Comparison of ENCODE assay signal across 10 cellular contexts in the genomic region with DNA sequence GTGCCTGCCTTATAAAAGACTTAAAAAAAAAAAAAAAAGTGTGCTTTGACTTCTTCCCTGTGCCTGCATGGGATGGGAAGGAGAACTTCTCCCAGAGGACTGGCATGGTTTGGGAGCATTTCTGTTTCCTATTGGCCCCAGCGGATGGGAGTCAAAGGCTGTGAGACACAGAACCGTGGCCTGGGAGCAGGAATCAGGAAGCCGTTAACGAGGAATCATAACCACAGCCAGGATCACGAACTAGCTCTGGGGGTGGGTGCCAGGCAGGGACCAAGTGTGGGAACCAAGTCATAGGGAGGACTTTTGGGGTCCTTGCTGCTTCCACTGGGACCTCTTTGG. TPM values are rescaled to one million over a fixed set of nuclear protein-coding genes. Genes with fewer than 3 reads are reported as not detected.
DNase-seq lines count a peak whose midpoint lies in the region; ATAC-seq and TF ChIP-seq lines count a peak whose summit lies in the region.
"Had no signal": no experiment of that assay in that cellular context is flagged by ENCODE, and none has a peak within 500 bp of the region (broad histone marks: within the 10 kb centered on the region; RNA-seq: fewer than 3 reads in every experiment).

No MANE protein-coding gene starts in this region.

- H3K27me3 Mint-ChIP-seq in nephron progenitor cell (ENCODE audit: low read depth, poor library complexity): no peaks in the 10 kb centered on the region
- H3K27me3 Mint-ChIP-seq: activated naive CD8-positive, alpha-beta T cell had no signal

- H3K36me3 Mint-ChIP-seq in nephron progenitor cell (ENCODE audit: low read depth): peaks cover 19% of the 10 kb centered on the region
- H3K36me3 Mint-ChIP-seq: activated naive CD8-positive, alpha-beta T cell had no signal

- H3K9ac ChIP-seq in fibroblast of lung (ENCODE audit: insufficient read depth, low read length): peak overlapping the region; percentile 0
- H3K9ac ChIP-seq: KMS-11 had no signal

- no peaks in the 10 kb centered on the region for H3K9me3 ChIP-seq in Peyer's patch
- no peaks in the 10 kb centered on the region for H3K9me3 ChIP-seq in fibroblast of lung (ENCODE audit: control insufficient read depth, insufficient read depth, low read depth, low read length)

- peaks cover 56% of the 10 kb centered on the region for H3K4me1 Mint-ChIP-seq in nephron progenitor cell

- H3K27ac ChIP-seq in Peyer's patch (peak overlapping the region; percentile 63 to 81 (median 71)), fibroblast of lung (ENCODE audit: insufficient read depth, low read length) (peak overlapping the region; percentile 39)
- H3K27ac ChIP-seq: KMS-11 had no signal

- no peak for TF ChIP-seq CTCF in AG09309 (IDR thresholded peaks at IDR 0.05; ENCODE audit: control insufficient read depth, insufficient read depth, low read depth, low read length, missing control alignments)
- no peak for TF ChIP-seq CTCF in Peyer's patch (IDR thresholded peaks at IDR 0.05)
- TF ChIP-seq CTCF in fibroblast of lung (conservative IDR thresholded peaks at IDR 0.05 in 1 of 2, IDR thresholded peaks at IDR 0.05 in 1 of 2; ENCODE audit: low read depth in 1 of 2, low read length in 2 of 2): no peak
- TF ChIP-seq CTCF in nephron progenitor cell (IDR thresholded peaks at IDR 0.05): no peak

- TF ChIP-seq POLR2A in Peyer's patch (IDR thresholded peaks at IDR 0.05): no peak

- DNase-seq in AG09309 (ENCODE audit: low read depth) (no peak), Peyer's patch (no peak), fibroblast of lung (ENCODE audit: low read depth in 2 of 2) (peak in 1 of 2 donors; percentile 55), nephron progenitor cell (no peak), NCI-H146 (lab: John Stamatoyannopoulos, UW) (no peak), activated gamma-delta T cell treated with Interleukin-2 at 50 U/mL for 16 hours (no peak)
- DNase-seq in activated T-cell treated with anti-CD3 and anti-CD28 coated beads, Interleukin-2, amount 50 U/mL, for 48 hours: no peak

- no peak for ATAC-seq in HG03045 (IDR thresholded peaks at IDR 0.05; ENCODE audit: unreplicated experiment)

- peaks cover 0 to 25% (median 8%) of the 10 kb centered on the region in 4 donors for H3K4me1 ChIP-seq in Peyer's patch
- H3K4me1 ChIP-seq in fibroblast of lung (ENCODE audit: control insufficient read depth, extremely low read depth, insufficient read depth, low read length): peaks cover 18% of the 10 kb centered on the region

- H3K27ac Mint-ChIP-seq in nephron progenitor cell: peak overlapping the region; percentile 95

- no peaks in the 10 kb centered on the region for H3K79me2 ChIP-seq in fibroblast of lung (ENCODE audit: control insufficient read depth, insufficient read depth, low read length)

- H3K36me3 ChIP-seq in Peyer's patch (no peaks in the 10 kb centered on the region), fibroblast of lung (ENCODE audit: control insufficient read depth, insufficient read depth, low read length) (no peaks in the 10 kb centered on the region)

- peak overlapping the region; percentile 80 for H3K4me3 Mint-ChIP-seq in nephron progenitor cell

- peak overlapping the region; percentile 0 for H2AFZ ChIP-seq in fibroblast of lung (ENCODE audit: low read length)

- H3K27me3 ChIP-seq in Peyer's patch: no peaks in the 10 kb centered on the region
- no peaks in the 10 kb centered on the region for H3K27me3 ChIP-seq in fibroblast of lung (ENCODE audit: control insufficient read depth, insufficient read depth, low read length)

- H3K9me3 Mint-ChIP-seq in nephron progenitor cell: peaks cover 15% of the 10 kb centered on the region

- no peaks in the 10 kb centered on the region for H4K20me1 ChIP-seq in fibroblast of lung (ENCODE audit: control insufficient read depth, extremely low read depth, insufficient read depth, low read length)

- peak overlapping the region; percentile 75 for H3K4me2 ChIP-seq in fibroblast of lung (ENCODE audit: extremely low read depth, insufficient read depth, low read length)
- H3K4me2 ChIP-seq: KMS-11 had no signal

- H3K4me3 ChIP-seq in AG09309 (ENCODE audit: control insufficient read depth, low read depth, low read length) (peak overlapping the region; percentile 30), Peyer's patch (peak overlapping the region in 2 of 4 donors; percentile 14 to 29), fibroblast of lung (replicated peaks in 1 of 4; ENCODE audit: control extremely low read depth in 1 of 4, insufficient read depth in 1 of 4, low read depth in 3 of 4, low read length in 4 of 4) (peak overlapping the region; percentile 3 to 65 (median 32))

RNA-seq across cellular contexts. Expression of a gene that starts 0.5 kb away (rescaled TPM):
- total RNA-seq in Peyer's patch (1 to 10 TPM; 3.9 to 9.4 (median 5.9) TPM), fibroblast of lung (3.5 and 4.6 TPM in 2 replicates)
- 3.0 and 7.4 TPM in 2 replicates for polyA plus RNA-seq in fibroblast of lung
- 3.4 and 9.0 TPM in 2 replicates for polyA plus RNA-seq in fibroblast of lung (2012)
- polyA minus RNA-seq in fibroblast of lung (ENCODE audit: low replicate concordance): 2.7 and 13.4 TPM in 2 replicates

RNA-seq across cellular contexts. Expression of a gene that starts 24.8 kb away (rescaled TPM):
- total RNA-seq in Peyer's patch: not detected
- not detected in 2 replicates for total RNA-seq in fibroblast of lung
- polyA plus RNA-seq in fibroblast of lung: not detected in 2 replicates
- not detected in 2 replicates for polyA plus RNA-seq in fibroblast of lung (2012)
- polyA minus RNA-seq in fibroblast of lung (ENCODE audit: low replicate concordance): not detected in 2 replicates

RNA-seq across cellular contexts. Expression of a gene that starts 37.8 kb away (rescaled TPM):
- total RNA-seq in Peyer's patch (1 to 10 TPM; 1.5 to 7.0 (median 5.0) TPM), fibroblast of lung (not detected in 2 replicates)
- 0.03 and 0.07 TPM in 2 replicates for polyA plus RNA-seq in fibroblast of lung
- polyA plus RNA-seq in fibroblast of lung (2012): 0.42 TPM in 1 of 2 replicates, not detected in the other
- polyA minus RNA-seq in fibroblast of lung (ENCODE audit: low replicate concordance): not detected in 2 replicates

RNA-seq across cellular contexts. Expression of a gene that starts 56.5 kb away (rescaled TPM):
- total RNA-seq in Peyer's patch: 100 to 1,000 TPM in 1 of 4 donors, 10 to 100 TPM in 3; 10.0 to 124 (median 20.6) TPM
- total RNA-seq in fibroblast of lung: 1.5 and 2.1 TPM in 2 replicates
- polyA plus RNA-seq in fibroblast of lung: 10.5 and 10.9 TPM in 2 replicates
- polyA plus RNA-seq in fibroblast of lung (2012): 20.8 and 21.7 TPM in 2 replicates
- 47.3 and 61.6 TPM in 2 replicates for polyA minus RNA-seq in fibroblast of lung (ENCODE audit: low replicate concordance)
